ENCODE assay signal across 8 cellular contexts in genomic region chr21:32411366-32412161, GRCh38. TPM values are rescaled to one million over a fixed set of nuclear protein-coding genes. Genes with fewer than 3 reads are reported as not detected.
DNase-seq lines count a peak whose midpoint lies in the region; ATAC-seq, FAIRE-seq and TF ChIP-seq lines count a peak whose summit lies in the region.

No MANE protein-coding gene starts in this region.

- no peaks in the 10 kb centered on the region for H3K36me3 Mint-ChIP-seq in WTC11

- no peaks in the 10 kb centered on the region for H3K9me3 Mint-ChIP-seq in WTC11

- H3K4me1 Mint-ChIP-seq in WTC11, result peaks cover 35% of the 10 kb centered on the region

- H3K27ac ChIP-seq in 22Rv1, result peak overlapping the region; percentile 86
- no peak overlapping the region for H3K27ac ChIP-seq in HUES64 (ENCODE audit: low read depth, low read length)
- peak overlapping the region; percentile 98 for H3K27ac ChIP-seq in caudate nucleus (ENCODE audit: low read depth, low read length)
- H3K27ac ChIP-seq in kidney (ENCODE audit: low read depth in 2 of 2, low read length in 2 of 2), result peak overlapping the region; percentile 94
- H3K27ac ChIP-seq in spleen, result peak overlapping the region; percentile 90 to 98 (median 94)

- no peak overlapping the region for H3K27ac Mint-ChIP-seq in WTC11

- ATAC-seq in WTC11, result peak; percentile 11
- no peak for ATAC-seq in HG03280 (IDR thresholded peaks at IDR 0.05; ENCODE audit: unreplicated experiment)

- H3K4me1 ChIP-seq in HUES64 (ENCODE audit: insufficient read depth, low read length) (peaks cover 19% of the 10 kb centered on the region), kidney (ENCODE audit: control insufficient read depth in 1 of 2, insufficient read depth in 1 of 2, low read depth in 1 of 2, low read length in 2 of 2) (peaks cover 0 to 7% of the 10 kb centered on the region in 2 donors), spleen (peaks cover 10 to 74% (median 51%) of the 10 kb centered on the region in 6 donors)

- no peaks in the 10 kb centered on the region for H3K36me3 ChIP-seq in HUES64 (ENCODE audit: insufficient read depth, low read length)
- H3K36me3 ChIP-seq in kidney (ENCODE audit: control insufficient read depth in 1 of 2, insufficient read depth in 2 of 2, low read length in 2 of 2), result no peaks in the 10 kb centered on the region
- no peaks in the 10 kb centered on the region for H3K36me3 ChIP-seq in spleen

- peak; percentile 18 to 79 (median 64) for TF ChIP-seq POLR2A in spleen (IDR thresholded peaks at IDR 0.05)

- H3K9ac ChIP-seq in HUES64 (ENCODE audit: low read depth, low read length) (no peak overlapping the region; the same call in 1 of the 2 replicates), kidney (ENCODE audit: low read length in 2 of 2) (peak overlapping the region; percentile 78 to 95)

- DNase-seq in WTC11 (ENCODE audit: low spot score) (peak; percentile 51), caudate nucleus (lab: John Stamatoyannopoulos, UW) (peak in 58 of 61 donors; percentile 34 to 86 (median 70)), kidney (peak; percentile 97), spleen (peak; percentile 93), NCI-H82 (lab: John Stamatoyannopoulos, UW) (no peak)

- H3K27me3 ChIP-seq in HUES64 (ENCODE audit: insufficient read depth, low read length) (peaks cover 67% of the 10 kb centered on the region), spleen (replicated peaks in 1 of 7) (peaks cover 0 to 30% (median 4%) of the 10 kb centered on the region in 7 donors)

- TF ChIP-seq CTCF in 22Rv1 (IDR thresholded peaks at IDR 0.05) (no peak), WTC11 (IDR thresholded peaks at IDR 0.05) (no peak), kidney (IDR thresholded peaks at IDR 0.05; ENCODE audit: borderline replicate concordance, extremely low read depth, insufficient read depth) (no peak), spleen (IDR thresholded peaks at IDR 0.05 in 8 of 11, conservative IDR thresholded peaks at IDR 0.05 in 3 of 11) (no peak)

- H3K9me3 ChIP-seq in HUES64 (ENCODE audit: insufficient read depth, low read depth, low read length), result no peaks in the 10 kb centered on the region
- H3K9me3 ChIP-seq in kidney (ENCODE audit: control insufficient read depth in 1 of 2, low read length in 2 of 2), result no peaks in the 10 kb centered on the region
- no peaks in the 10 kb centered on the region for H3K9me3 ChIP-seq in spleen

- H3K4me3 Mint-ChIP-seq in WTC11, result peak overlapping the region; percentile 83

- 11% methylated on average over 63 of the region's 63 CpGs for WGBS in HUES64
- 1 to 5% (median 3%) methylated on average over 22 to 63 of the region's 63 CpGs for WGBS in spleen, 5 donors

- intact Hi-C loops in kidney (cut with DNase I), result no loop called here
- intact Hi-C loops in spleen (cut with DNase I; ENCODE audit: low total_unique reads), result no loop called here

- POLR2A ChIA-PET in WTC11 (lab: Charles Lee), result interaction anchor here (1.4 kb wide), 1 partner anchor 189 kb away, joined by 4 read pairs; no protein-coding TSS in a partner anchor

- H3K4me3 ChIP-seq in HUES64 (ENCODE audit: low read length) (peak overlapping the region; percentile 57), kidney (ENCODE audit: low read length in 2 of 2) (peak overlapping the region; percentile 75 to 88), spleen (peak overlapping the region; percentile 63 to 89 (median 71))

- peaks cover 60% of the 10 kb centered on the region for H3K27me3 Mint-ChIP-seq in WTC11 (ENCODE audit: low read depth)

- CTCF ChIA-PET in WTC11 (lab: Charles Lee), result interaction anchor here (1.2 to 4.6 kb wide), 7 partner anchors 8 to 201 kb away, joined by 3 to 24 read pairs (median 5); partner anchors contain the start of gene CFAP298

- FAIRE-seq in kidney (lab: Jason Lieb, UNC), result no peak

TF ChIP-seq in WTC11, 78 proteins besides CTCF, POLR2A, EP300 and RAD21:
- no peak for TF ChIP-seq ELF4 (CRISPR knock-in tag; IDR thresholded peaks at IDR 0.05; ENCODE audit: low read depth)
- 0 out of 2 replicates have a peak, but pooled peaks have one; percentile 10 for TF ChIP-seq CBFB (CRISPR knock-in tag; IDR thresholded peaks at IDR 0.05; ENCODE audit: low read depth)
- no peak for TF ChIP-seq NFE2L1 (CRISPR knock-in tag; IDR thresholded peaks at IDR 0.05)
- 0 out of 2 replicates have a peak, but pooled peaks have one; percentile 2 for TF ChIP-seq HMGXB4 (CRISPR knock-in tag; IDR thresholded peaks at IDR 0.05)
- no peak for TF ChIP-seq ATF3 (CRISPR knock-in tag; conservative IDR thresholded peaks at IDR 0.05)
- TF ChIP-seq ATF2 (CRISPR knock-in tag; IDR thresholded peaks at IDR 0.05; ENCODE audit: borderline replicate concordance, low read depth), result no peak

RNA-seq across cellular contexts. Expression of gene EVA1C, which starts 0.9 kb away (rescaled TPM):
- polyA plus RNA-seq in HUES64 (2013, experiment 1 of 2), result 2.8 TPM
- 3.1 TPM for polyA plus RNA-seq in HUES64 (2013, experiment 2 of 2)
- total RNA-seq in WTC11 (2021), result 2.3 to 3.6 TPM (median 3.1 TPM) in 3 replicates
- total RNA-seq in kidney, result 63.4 TPM
- 13.8 TPM for polyA plus RNA-seq in kidney (ENCODE audit: insufficient read depth, low read depth, low replicate concordance)
- total RNA-seq in spleen, result 10 to 100 TPM; 19.3 to 39.4 (median 28.7) TPM
- 10 to 100 TPM; 11.9 to 18.2 (median 16.2) TPM for polyA plus RNA-seq in spleen

RNA-seq across cellular contexts. Expression of gene URB1, which starts 18.8 kb away (rescaled TPM):
- polyA plus RNA-seq in HUES64 (2013, experiment 1 of 2), result 12.6 TPM
- 11.9 TPM for polyA plus RNA-seq in HUES64 (2013, experiment 2 of 2)
- 28.0 to 38.7 TPM (median 29.5 TPM) in 3 replicates for total RNA-seq in WTC11 (2021)
- 15.0 TPM for total RNA-seq in kidney
- 1.7 TPM for polyA plus RNA-seq in kidney (ENCODE audit: insufficient read depth, low read depth, low replicate concordance)
- total RNA-seq in spleen, result 10 to 100 TPM; 11.6 to 20.8 (median 12.4) TPM
- 1 to 10 TPM; 2.0 to 3.6 (median 2.5) TPM for polyA plus RNA-seq in spleen
